In genomic region chr9:120875643-120875953, GRCh38 we compare ENCODE assay signal across 8 cellular contexts. TPM values are rescaled to one million over a fixed set of nuclear protein-coding genes. Genes with fewer than 3 reads are reported as not detected.
DNase-seq lines count a peak whose midpoint lies in the region; ATAC-seq and TF ChIP-seq lines count a peak whose summit lies in the region.

No MANE protein-coding gene starts in this region.

- H3K9ac ChIP-seq in GM23248 (peak overlapping the region; percentile 92), SU-DHL-6 (ENCODE audit: low read length) (peak overlapping the region; percentile 100), skeletal muscle tissue (ENCODE audit: low read depth in 1 of 3, low read length in 3 of 3) (peak overlapping the region in 2 of 3 donors; percentile 59 to 70)

- peak overlapping the region; percentile 94 for H2AFZ ChIP-seq in GM23248
- H2AFZ ChIP-seq in SU-DHL-6 (ENCODE audit: low read depth, low read length, severe bottlenecking): no peak overlapping the region

- TF ChIP-seq CTCF in SU-DHL-6 (IDR thresholded peaks at IDR 0.05; ENCODE audit: insufficient read depth, low read length, poor library complexity, severe bottlenecking) (no peak), fibroblast of the aortic adventitia (IDR thresholded peaks at IDR 0.05; ENCODE audit: insufficient read depth, low read length) (no peak), GM10266 (IDR thresholded peaks at IDR 0.05; ENCODE audit: control insufficient read depth, insufficient read depth, low read depth, missing control alignments) (no peak)

- DNase-seq in GM23248 (no peak), fibroblast of the aortic adventitia (ENCODE audit: low read depth) (no peak), NCI-H1694 (lab: John Stamatoyannopoulos, UW) (no peak), GM10266 (ENCODE audit: extremely low spot score) (no peak), DMS53 treated with DMSO at 0.1 percent for 48 hours (lab: John Stamatoyannopoulos, UW; ENCODE audit: unreplicated experiment) (no peak)

- H4K20me1 ChIP-seq in GM23248 (ENCODE audit: insufficient read depth): no peaks in the 10 kb centered on the region
- no peaks in the 10 kb centered on the region for H4K20me1 ChIP-seq in SU-DHL-6 (ENCODE audit: low read depth, low read length)

- H3K9me3 ChIP-seq in GM23248 (ENCODE audit: low read depth) (no peaks in the 10 kb centered on the region), SU-DHL-6 (ENCODE audit: insufficient read depth, low read length) (no peaks in the 10 kb centered on the region), skeletal muscle tissue (ENCODE audit: control insufficient read depth in 3 of 3, low read length in 3 of 3) (no peaks in the 10 kb centered on the region)

- H3K79me2 ChIP-seq in GM23248 (ENCODE audit: insufficient read depth): no peaks in the 10 kb centered on the region
- peaks cover 8% of the 10 kb centered on the region; the same call in 1 of the 2 replicates for H3K79me2 ChIP-seq in SU-DHL-6 (ENCODE audit: insufficient read depth, low read length)

- no peak for ATAC-seq in HG03108 (IDR thresholded peaks at IDR 0.05; ENCODE audit: unreplicated experiment)

- 35 to 37% methylated on average over 7 of the region's 7 CpGs for WGBS in GM23248 (ENCODE audit: low coverage in 1 of 2, low lambda C conversion rate in 2 of 2, missing lambda C conversion rate in 2 of 2), 2 experiments

- H3K36me3 ChIP-seq in GM23248 (ENCODE audit: low read depth) (no peaks in the 10 kb centered on the region; the same call in 1 of the 2 replicates), SU-DHL-6 (ENCODE audit: low read length) (peaks cover 14% of the 10 kb centered on the region; the same call in 1 of the 2 replicates), skeletal muscle tissue (ENCODE audit: control insufficient read depth in 3 of 3, insufficient read depth in 3 of 3, low read length in 3 of 3) (peaks cover 0 to 2% (median 0%) of the 10 kb centered on the region in 3 donors)

- peak overlapping the region; percentile 95 for H3K4me2 ChIP-seq in GM23248 (ENCODE audit: unreplicated experiment)
- peak overlapping the region; percentile 93 for H3K4me2 ChIP-seq in SU-DHL-6 (ENCODE audit: low read depth, low read length, poor library complexity, severe bottlenecking)

- H3K27me3 ChIP-seq in GM23248 (replicated peaks; ENCODE audit: insufficient read depth): no peaks in the 10 kb centered on the region
- no peaks in the 10 kb centered on the region for H3K27me3 ChIP-seq in SU-DHL-6 (ENCODE audit: low read length)
- H3K27me3 ChIP-seq in skeletal muscle tissue (ENCODE audit: control insufficient read depth in 3 of 3, insufficient read depth in 3 of 3, low read length in 3 of 3): peaks cover 5 to 25% (median 18%) of the 10 kb centered on the region in 3 donors

- no peaks in the 10 kb centered on the region for H3K4me1 ChIP-seq in GM23248 (ENCODE audit: insufficient read depth)
- H3K4me1 ChIP-seq in skeletal muscle tissue (ENCODE audit: control insufficient read depth in 3 of 3, insufficient read depth in 3 of 3, low read length in 3 of 3): peaks cover 0 to 15% (median 11%) of the 10 kb centered on the region in 3 donors

- no peaks in the 10 kb centered on the region for H3K9me2 ChIP-seq in GM23248 (ENCODE audit: insufficient read depth)
- H3K9me2 ChIP-seq in SU-DHL-6 (replicated peaks; ENCODE audit: insufficient read depth, low read length): no peaks in the 10 kb centered on the region

- peak overlapping the region; percentile 75; the same call in 1 of the 2 replicates for H3K27ac ChIP-seq in GM23248
- H3K27ac ChIP-seq in SU-DHL-6 (ENCODE audit: low read depth, low read length): peak overlapping the region; percentile 99
- H3K27ac ChIP-seq in skeletal muscle tissue (ENCODE audit: low read depth, low read length): peak overlapping the region; percentile 72

- H3K4me3 ChIP-seq in GM23248 (peak overlapping the region; percentile 93), SU-DHL-6 (ENCODE audit: insufficient read depth, low read length, poor library complexity, severe bottlenecking) (peak overlapping the region; percentile 98), fibroblast of the aortic adventitia (ENCODE audit: low read depth, low read length) (peak overlapping the region; percentile 77), skeletal muscle tissue (ENCODE audit: low read length in 3 of 3) (peak overlapping the region in 1 of 3 donors; percentile 64)

- in situ Hi-C loops in GM23248 (cut with MboI): no loop called here

- H3F3A ChIP-seq in GM23248 (ENCODE audit: insufficient read depth) (no peaks in the 10 kb centered on the region), SU-DHL-6 (ENCODE audit: insufficient read depth) (peaks cover 79% of the 10 kb centered on the region)

RNA-seq across cellular contexts. Expression of gene PHF19, which starts 1.4 kb away (rescaled TPM):
- 16.7 and 28.2 TPM in 2 replicates for total RNA-seq in GM23248 (2014; rRNA removed; shearing (Covaris generic))
- polyA plus RNA-seq in GM23248 (2016; fragmentation: Nextera tagmentation; extraction: Ambion mirVana): 15.1 and 17.1 TPM in 2 replicates
- total RNA-seq in fibroblast of the aortic adventitia (ENCODE audit: low replicate concordance): 10.2 and 55.7 TPM in 2 replicates
- total RNA-seq in skeletal muscle tissue: 14.1 TPM

RNA-seq across cellular contexts. Expression of gene PSMD5, which starts 32.9 kb away (rescaled TPM):
- total RNA-seq in GM23248 (2014; rRNA removed; shearing (Covaris generic)): 34.7 and 37.2 TPM in 2 replicates
- polyA plus RNA-seq in GM23248 (2016; fragmentation: Nextera tagmentation; extraction: Ambion mirVana): 43.1 and 43.3 TPM in 2 replicates
- total RNA-seq in fibroblast of the aortic adventitia (ENCODE audit: low replicate concordance) (16.6 and 49.4 TPM in 2 replicates), skeletal muscle tissue (27.1 TPM)

RNA-seq across cellular contexts. Expression of gene TRAF1, which starts 51.0 kb away (rescaled TPM):
- total RNA-seq in GM23248 (2014; rRNA removed; shearing (Covaris generic)): 0.38 and 0.54 TPM in 2 replicates
- 0.54 and 0.75 TPM in 2 replicates for polyA plus RNA-seq in GM23248 (2016; fragmentation: Nextera tagmentation; extraction: Ambion mirVana)
- total RNA-seq in fibroblast of the aortic adventitia (ENCODE audit: low replicate concordance) (1.8 and 8.5 TPM in 2 replicates), skeletal muscle tissue (2.1 TPM)
